17 cellular contexts compared by ENCODE assay signal in the genomic region with DNA sequence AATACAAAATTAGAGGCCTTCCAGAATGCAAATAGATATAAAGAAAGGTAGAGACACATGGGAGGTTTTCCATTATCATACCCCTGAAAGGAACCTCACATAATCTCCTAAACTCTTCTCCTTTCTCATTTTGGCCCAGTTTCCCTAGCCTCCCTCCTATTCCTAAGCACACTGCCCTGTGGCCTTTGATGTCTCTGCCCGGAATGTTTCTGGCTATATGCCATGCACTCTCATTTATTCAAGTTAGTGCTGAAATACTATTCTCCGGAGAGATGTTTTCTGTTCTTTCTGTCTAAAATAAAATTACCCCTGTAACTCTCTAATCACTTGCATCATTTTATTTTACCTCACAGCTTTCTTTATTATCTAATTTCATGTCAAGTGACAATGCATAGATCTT.
DNase-seq lines count a peak whose midpoint lies in the region; TF ChIP-seq lines count a peak whose summit lies in the region.
"Had no signal": no experiment of that assay in that cellular context is flagged by ENCODE, and none has a peak within 500 bp of the region (broad histone marks: within the 10 kb centered on the region; RNA-seq: fewer than 3 reads in every experiment).

No MANE protein-coding gene starts in this region.

- H3K4me1 ChIP-seq in testis = peaks cover 4% of the 10 kb centered on the region

- POLR2A ChIA-PET in RWPE1 (lab: Yijun Ruan, JAX; ENCODE audit: low non-redundant PET) = no interaction called here

- CTCF ChIA-PET in RWPE1 (lab: Yijun Ruan, JAX) = no interaction called here

- TF ChIP-seq CTCF in testis (IDR thresholded peaks at IDR 0.05) (no peak), progenitor cell of endocrine pancreas (IDR thresholded peaks at IDR 0.05; ENCODE audit: unreplicated experiment) (no peak), RWPE1 (conservative IDR thresholded peaks at IDR 0.05; ENCODE audit: low read depth) (no peak)

- intact Hi-C loops in testis (cut with DNase I; ENCODE audit: low total_unique reads) = no loop called here

- no peak for TF ChIP-seq POLR2A in testis (IDR thresholded peaks at IDR 0.05)

- H3K27ac ChIP-seq in testis = no peak overlapping the region
- H3K27ac ChIP-seq in RWPE1 = no peak overlapping the region

- no peaks in the 10 kb centered on the region for H3K27me3 ChIP-seq in testis

- no peaks in the 10 kb centered on the region for H3K4me1 Mint-ChIP-seq in progenitor cell of endocrine pancreas (ENCODE audit: low read depth)
- H3K4me1 Mint-ChIP-seq: CD4-positive, alpha-beta memory T cell had no signal

- WGBS in testis, 2 donors = 36 to 42% methylated on average over 2 of the region's 2 CpGs

- peaks cover 3% of the 10 kb centered on the region for H3K9me3 Mint-ChIP-seq in progenitor cell of endocrine pancreas (ENCODE audit: low read depth)

- H3K27me3 Mint-ChIP-seq in progenitor cell of endocrine pancreas = no peaks in the 10 kb centered on the region
- H3K27me3 Mint-ChIP-seq: CD4-positive, alpha-beta memory T cell had no signal

- H3K4me3 ChIP-seq in testis = no peak overlapping the region

- H3K4me3 Mint-ChIP-seq in progenitor cell of endocrine pancreas (ENCODE audit: low read depth) = no peak overlapping the region
- H3K4me3 Mint-ChIP-seq: CD4-positive, alpha-beta memory T cell had no signal

- H3K36me3 Mint-ChIP-seq in progenitor cell of endocrine pancreas (ENCODE audit: insufficient read depth) = no peaks in the 10 kb centered on the region
- H3K36me3 Mint-ChIP-seq: CD4-positive, alpha-beta memory T cell had no signal

- no peak overlapping the region for H3K27ac Mint-ChIP-seq in progenitor cell of endocrine pancreas
- H3K27ac Mint-ChIP-seq: CD4-positive, alpha-beta memory T cell had no signal

- H3K36me3 ChIP-seq in testis (ENCODE audit: low read depth, missing control alignments) = no peaks in the 10 kb centered on the region

- peak; percentile 6 for DNase-seq in NCI-H1105 treated with DMSO at 0.1 percent for 48 hours (lab: John Stamatoyannopoulos, UW)
- no peak for DNase-seq in NCI-H1105 (lab: John Stamatoyannopoulos, UW)
- DNase-seq in astrocyte of the hippocampus (ENCODE audit: low read depth, low spot score) = peak; percentile 52
- DNase-seq in medulla oblongata (ENCODE audit: extremely low spot score) = peak; percentile 6
- peak; percentile 25 for DNase-seq in testis
- DNase-seq in activated gamma-delta T cell (lab: John Stamatoyannopoulos, UW) = no peak
- DNase-seq in progenitor cell of endocrine pancreas (ENCODE audit: low spot score, unreplicated experiment) = no peak
- DNase-seq in RWPE1 (ENCODE audit: low spot score) = no peak
- DNase-seq: 8988T; CD4-positive, alpha-beta memory T cell; DMS79 treated with DMSO at 0.1 percent for 48 hours; HCEC 1CT; Kasumi-1; MM.1S; NCI-H1930; NCI-H510A; SHP77 had no signal

- H3K9me3 ChIP-seq in testis = no peaks in the 10 kb centered on the region

Comparison
In these comparisons a context has a peak if more than half of its experiments do, and no peak if none do; other contexts are left out.
1. DNase-seq: peak in NCI-H1105 treated with DMSO at 0.1 percent for 48 hours (single experiment), astrocyte of the hippocampus (single experiment), medulla oblongata (single experiment) and testis (single experiment); none in NCI-H1105 (single experiment), activated gamma-delta T cell (single experiment), progenitor cell of endocrine pancreas (single experiment) and RWPE1 (single experiment).